In genomic region chr1:151135433-151136385, GRCh38 we compare ENCODE assay signal across 1 cellular context.
TF ChIP-seq lines count a peak whose summit lies in the region.

No MANE protein-coding gene starts in this region.

TF ChIP-seq in IMR-90, 13 proteins besides CTCF, POLR2A, EP300 and RAD21:
- TF ChIP-seq MAZ (IDR thresholded peaks at IDR 0.05; ENCODE audit: borderline replicate concordance, low read depth, low read length): no peak
- no peak for TF ChIP-seq SMC3 (IDR thresholded peaks at IDR 0.05; ENCODE audit: low read depth, low read length)
- no peak for TF ChIP-seq FOS (IDR thresholded peaks at IDR 0.05; ENCODE audit: low read depth, low read length)
- TF ChIP-seq NFE2L2 (IDR thresholded peaks at IDR 0.05; ENCODE audit: low read depth, low read length): no peak
